Comparison of ENCODE assay signal across 16 cellular contexts in the genomic region with DNA sequence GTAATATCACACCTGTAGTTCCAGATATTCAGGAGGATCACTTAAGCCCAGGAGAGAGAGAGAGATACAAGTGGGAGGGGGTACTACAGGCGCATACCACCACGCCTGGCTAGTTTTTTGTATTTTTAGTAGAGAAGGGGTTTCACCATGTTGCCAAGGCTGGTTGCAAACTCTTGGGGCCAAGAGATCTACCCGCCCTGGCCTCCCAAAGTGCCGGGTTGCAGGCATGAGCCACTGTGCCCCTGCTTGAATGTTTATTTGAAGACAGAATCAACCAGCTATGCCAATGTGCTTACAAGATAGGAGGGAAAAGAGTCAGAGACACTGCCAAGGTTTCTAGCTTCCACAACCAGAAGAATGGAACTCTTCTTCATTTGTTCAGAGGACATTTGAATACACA.
DNase-seq lines count a peak whose midpoint lies in the region; ATAC-seq and TF ChIP-seq lines count a peak whose summit lies in the region.
"Had no signal": no experiment of that assay in that cellular context is flagged by ENCODE, and none has a peak within 500 bp of the region (broad histone marks: within the 10 kb centered on the region; RNA-seq: fewer than 3 reads in every experiment).

No MANE protein-coding gene starts in this region.

- TF ChIP-seq CTCF in gastrocnemius medialis (IDR thresholded peaks at IDR 0.05 in 4 of 5, conservative IDR thresholded peaks at IDR 0.05 in 1 of 5) = no peak

- in situ Hi-C loops in gastrocnemius medialis (cut with MboI; ENCODE audit: low sequenced_read_pairs in 4 of 4) = no loop called here

- intact Hi-C loops in left ventricle myocardium superior (cut with micrococcal nuclease) = no loop called here
- intact Hi-C loops in Right ventricle myocardium inferior (cut with DNase I) = no loop called here
- intact Hi-C loops in gastrocnemius medialis (cut with DNase I; ENCODE audit: low total_unique reads) = no loop called here

- ATAC-seq in left ventricle myocardium superior (peak; percentile 23), Right ventricle myocardium inferior (no peak), T-helper 17 cell (no peak), gastrocnemius medialis (no peak), HG03378 (IDR thresholded peaks at IDR 0.05; ENCODE audit: unreplicated experiment) (no peak)
- ATAC-seq: GM23338 had no signal

- DNase-seq in left ventricle myocardium superior (no peak), Right ventricle myocardium inferior (ENCODE audit: missing footprints) (no peak), T-helper 17 cell (no peak), gastrocnemius medialis (no peak)
- no peak for DNase-seq in activated CD8-positive, alpha-beta memory T cell treated with anti-CD3 and anti-CD28 coated beads, Interleukin-2, amount 50 U/mL, for 4 hours
- DNase-seq: ACHN; BE2C; C1 segment of cervical spinal cord; CD4-positive, CD25-positive, alpha-beta regulatory T cell; DMS153; DMS79; GDM1; HCEC 1CT had no signal

- no peaks in the 10 kb centered on the region for H3K9me3 ChIP-seq in T-helper 17 cell (ENCODE audit: control insufficient read depth, low read length, poor library complexity, severe bottlenecking)
- H3K9me3 ChIP-seq in gastrocnemius medialis = no peaks in the 10 kb centered on the region
- H3K9me3 ChIP-seq: BE2C had no signal

- no peaks in the 10 kb centered on the region for H3K27me3 ChIP-seq in gastrocnemius medialis
- H3K27me3 ChIP-seq: BE2C had no signal

- no peaks in the 10 kb centered on the region for H3K36me3 Mint-ChIP-seq in T-helper 17 cell (ENCODE audit: low read depth)

- no peak overlapping the region for H3K4me3 Mint-ChIP-seq in T-helper 17 cell
- H3K4me3 Mint-ChIP-seq: CD4-positive, CD25-positive, alpha-beta regulatory T cell; GM23338 had no signal

- peak overlapping the region; percentile 74 for H3K27ac Mint-ChIP-seq in T-helper 17 cell
- H3K27ac Mint-ChIP-seq: GM23338 had no signal

- no peak overlapping the region for H3K4me3 ChIP-seq in gastrocnemius medialis
- H3K4me3 ChIP-seq: GM23338 had no signal

- H3K27me3 Mint-ChIP-seq in T-helper 17 cell = no peaks in the 10 kb centered on the region
- H3K27me3 Mint-ChIP-seq: CD4-positive, CD25-positive, alpha-beta regulatory T cell had no signal

- peak overlapping the region in 3 of 4 donors; percentile 7 to 70 (median 8) for H3K27ac ChIP-seq in gastrocnemius medialis
- H3K27ac ChIP-seq: HL-60 had no signal

- peaks cover 49% of the 10 kb centered on the region for H3K4me1 Mint-ChIP-seq in T-helper 17 cell

- no peaks in the 10 kb centered on the region for H3K36me3 ChIP-seq in gastrocnemius medialis

- H3K4me1 ChIP-seq in gastrocnemius medialis = peaks cover 75 to 88% of the 10 kb centered on the region in 2 donors

- TF ChIP-seq POLR2A in gastrocnemius medialis (IDR thresholded peaks at IDR 0.05) = no peak
